1 cellular context compared by ENCODE assay signal in genomic region chr19:42333018-42333417, GRCh38.
TF ChIP-seq lines count a peak whose summit lies in the region.

No MANE protein-coding gene starts in this region.

TF ChIP-seq in IMR-90, 13 proteins besides CTCF, POLR2A, EP300 and RAD21:
- TF ChIP-seq RCOR1 (IDR thresholded peaks at IDR 0.05; ENCODE audit: insufficient replicate concordance, low read length): no peak
- no peak for TF ChIP-seq CEBPB (IDR thresholded peaks at IDR 0.05; ENCODE audit: low read depth, low read length)
- no peak for TF ChIP-seq ELK1 (IDR thresholded peaks at IDR 0.05; ENCODE audit: borderline replicate concordance, low read depth, low read length)
- no peak for TF ChIP-seq BHLHE40 (IDR thresholded peaks at IDR 0.05; ENCODE audit: low read depth, low read length)
- no peak for TF ChIP-seq MAZ (IDR thresholded peaks at IDR 0.05; ENCODE audit: borderline replicate concordance, low read depth, low read length)
- TF ChIP-seq MXI1 (IDR thresholded peaks at IDR 0.05; ENCODE audit: borderline replicate concordance, low read depth, low read length): no peak
- no peak for TF ChIP-seq MAFK (IDR thresholded peaks at IDR 0.05; ENCODE audit: low read depth, low read length)
- TF ChIP-seq NFE2L2 (IDR thresholded peaks at IDR 0.05; ENCODE audit: low read depth, low read length): no peak
- TF ChIP-seq FOS (IDR thresholded peaks at IDR 0.05; ENCODE audit: low read depth, low read length): no peak
